1 cellular context compared by ENCODE assay signal in the genomic region with DNA sequence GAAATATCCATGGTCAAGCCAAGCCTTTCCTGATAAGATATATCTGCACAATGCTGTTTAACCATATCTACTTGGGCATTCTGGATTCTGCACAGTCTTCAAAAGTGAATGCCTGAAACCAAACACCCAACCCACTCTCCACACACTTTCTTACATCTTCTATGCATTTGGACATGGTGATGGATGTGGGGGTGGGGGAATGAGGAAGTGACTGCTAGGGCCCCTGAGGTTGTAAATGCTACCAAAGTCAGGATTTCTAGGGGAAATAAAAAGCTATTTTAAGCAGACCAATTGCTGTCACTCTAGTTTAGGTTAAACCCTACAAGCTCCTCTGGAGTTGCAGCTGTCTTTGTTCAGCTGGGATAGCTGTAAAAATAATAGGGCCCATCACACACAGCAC.
TF ChIP-seq lines count a peak whose summit lies in the region.

No MANE protein-coding gene starts in this region.

TF ChIP-seq in GM23338, 12 proteins besides CTCF, POLR2A, EP300 and RAD21 (continued from another document):
- TF ChIP-seq, protein P1, sequence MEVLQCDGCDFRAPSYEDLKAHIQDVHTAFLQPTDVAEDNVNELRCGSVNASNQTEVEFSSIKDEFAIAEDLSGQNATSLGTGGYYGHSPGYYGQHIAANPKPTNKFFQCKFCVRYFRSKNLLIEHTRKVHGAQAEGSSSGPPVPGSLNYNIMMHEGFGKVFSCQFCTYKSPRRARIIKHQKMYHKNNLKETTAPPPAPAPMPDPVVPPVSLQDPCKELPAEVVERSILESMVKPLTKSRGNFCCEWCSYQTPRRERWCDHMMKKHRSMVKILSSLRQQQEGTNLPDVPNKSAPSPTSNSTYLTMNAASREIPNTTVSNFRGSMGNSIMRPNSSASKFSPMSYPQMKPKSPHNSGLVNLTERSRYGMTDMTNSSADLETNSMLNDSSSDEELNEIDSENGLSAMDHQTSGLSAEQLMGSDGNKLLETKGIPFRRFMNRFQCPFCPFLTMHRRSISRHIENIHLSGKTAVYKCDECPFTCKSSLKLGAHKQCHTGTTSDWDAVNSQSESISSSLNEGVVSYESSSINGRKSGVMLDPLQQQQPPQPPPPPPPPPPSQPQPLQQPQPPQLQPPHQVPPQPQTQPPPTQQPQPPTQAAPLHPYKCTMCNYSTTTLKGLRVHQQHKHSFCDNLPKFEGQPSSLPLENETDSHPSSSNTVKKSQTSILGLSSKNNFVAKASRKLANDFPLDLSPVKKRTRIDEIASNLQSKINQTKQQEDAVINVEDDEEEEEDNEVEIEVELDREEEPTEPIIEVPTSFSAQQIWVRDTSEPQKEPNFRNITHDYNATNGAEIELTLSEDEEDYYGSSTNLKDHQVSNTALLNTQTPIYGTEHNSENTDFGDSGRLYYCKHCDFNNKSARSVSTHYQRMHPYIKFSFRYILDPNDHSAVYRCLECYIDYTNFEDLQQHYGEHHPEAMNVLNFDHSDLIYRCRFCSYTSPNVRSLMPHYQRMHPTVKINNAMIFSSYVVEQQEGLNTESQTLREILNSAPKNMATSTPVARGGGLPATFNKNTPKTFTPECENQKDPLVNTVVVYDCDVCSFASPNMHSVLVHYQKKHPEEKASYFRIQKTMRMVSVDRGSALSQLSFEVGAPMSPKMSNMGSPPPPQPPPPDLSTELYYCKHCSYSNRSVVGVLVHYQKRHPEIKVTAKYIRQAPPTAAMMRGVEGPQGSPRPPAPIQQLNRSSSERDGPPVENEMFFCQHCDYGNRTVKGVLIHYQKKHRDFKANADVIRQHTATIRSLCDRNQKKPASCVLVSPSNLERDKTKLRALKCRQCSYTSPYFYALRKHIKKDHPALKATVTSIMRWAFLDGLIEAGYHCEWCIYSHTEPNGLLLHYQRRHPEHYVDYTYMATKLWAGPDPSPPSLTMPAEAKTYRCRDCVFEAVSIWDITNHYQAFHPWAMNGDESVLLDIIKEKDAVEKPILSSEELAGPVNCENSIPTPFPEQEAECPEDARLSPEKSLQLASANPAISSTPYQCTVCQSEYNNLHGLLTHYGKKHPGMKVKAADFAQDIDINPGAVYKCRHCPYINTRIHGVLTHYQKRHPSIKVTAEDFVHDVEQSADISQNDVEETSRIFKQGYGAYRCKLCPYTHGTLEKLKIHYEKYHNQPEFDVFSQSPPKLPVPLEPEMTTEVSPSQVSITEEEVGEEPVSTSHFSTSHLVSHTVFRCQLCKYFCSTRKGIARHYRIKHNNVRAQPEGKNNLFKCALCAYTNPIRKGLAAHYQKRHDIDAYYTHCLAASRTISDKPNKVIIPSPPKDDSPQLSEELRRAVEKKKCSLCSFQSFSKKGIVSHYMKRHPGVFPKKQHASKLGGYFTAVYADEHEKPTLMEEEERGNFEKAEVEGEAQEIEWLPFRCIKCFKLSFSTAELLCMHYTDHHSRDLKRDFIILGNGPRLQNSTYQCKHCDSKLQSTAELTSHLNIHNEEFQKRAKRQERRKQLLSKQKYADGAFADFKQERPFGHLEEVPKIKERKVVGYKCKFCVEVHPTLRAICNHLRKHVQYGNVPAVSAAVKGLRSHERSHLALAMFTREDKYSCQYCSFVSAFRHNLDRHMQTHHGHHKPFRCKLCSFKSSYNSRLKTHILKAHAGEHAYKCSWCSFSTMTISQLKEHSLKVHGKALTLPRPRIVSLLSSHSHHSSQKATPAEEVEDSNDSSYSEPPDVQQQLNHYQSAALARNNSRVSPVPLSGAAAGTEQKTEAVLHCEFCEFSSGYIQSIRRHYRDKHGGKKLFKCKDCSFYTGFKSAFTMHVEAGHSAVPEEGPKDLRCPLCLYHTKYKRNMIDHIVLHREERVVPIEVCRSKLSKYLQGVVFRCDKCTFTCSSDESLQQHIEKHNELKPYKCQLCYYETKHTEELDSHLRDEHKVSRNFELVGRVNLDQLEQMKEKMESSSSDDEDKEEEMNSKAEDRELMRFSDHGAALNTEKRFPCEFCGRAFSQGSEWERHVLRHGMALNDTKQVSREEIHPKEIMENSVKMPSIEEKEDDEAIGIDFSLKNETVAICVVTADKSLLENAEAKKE (CRISPR knock-in tag; IDR thresholded peaks at IDR 0.05) = no peak
- TF ChIP-seq STAT1 (IDR thresholded peaks at IDR 0.05; ENCODE audit: unreplicated experiment) = no peak
- TF ChIP-seq, protein P2, sequence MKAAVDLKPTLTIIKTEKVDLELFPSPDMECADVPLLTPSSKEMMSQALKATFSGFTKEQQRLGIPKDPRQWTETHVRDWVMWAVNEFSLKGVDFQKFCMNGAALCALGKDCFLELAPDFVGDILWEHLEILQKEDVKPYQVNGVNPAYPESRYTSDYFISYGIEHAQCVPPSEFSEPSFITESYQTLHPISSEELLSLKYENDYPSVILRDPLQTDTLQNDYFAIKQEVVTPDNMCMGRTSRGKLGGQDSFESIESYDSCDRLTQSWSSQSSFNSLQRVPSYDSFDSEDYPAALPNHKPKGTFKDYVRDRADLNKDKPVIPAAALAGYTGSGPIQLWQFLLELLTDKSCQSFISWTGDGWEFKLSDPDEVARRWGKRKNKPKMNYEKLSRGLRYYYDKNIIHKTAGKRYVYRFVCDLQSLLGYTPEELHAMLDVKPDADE (IDR thresholded peaks at IDR 0.05) = no peak
- TF ChIP-seq, protein P3, sequence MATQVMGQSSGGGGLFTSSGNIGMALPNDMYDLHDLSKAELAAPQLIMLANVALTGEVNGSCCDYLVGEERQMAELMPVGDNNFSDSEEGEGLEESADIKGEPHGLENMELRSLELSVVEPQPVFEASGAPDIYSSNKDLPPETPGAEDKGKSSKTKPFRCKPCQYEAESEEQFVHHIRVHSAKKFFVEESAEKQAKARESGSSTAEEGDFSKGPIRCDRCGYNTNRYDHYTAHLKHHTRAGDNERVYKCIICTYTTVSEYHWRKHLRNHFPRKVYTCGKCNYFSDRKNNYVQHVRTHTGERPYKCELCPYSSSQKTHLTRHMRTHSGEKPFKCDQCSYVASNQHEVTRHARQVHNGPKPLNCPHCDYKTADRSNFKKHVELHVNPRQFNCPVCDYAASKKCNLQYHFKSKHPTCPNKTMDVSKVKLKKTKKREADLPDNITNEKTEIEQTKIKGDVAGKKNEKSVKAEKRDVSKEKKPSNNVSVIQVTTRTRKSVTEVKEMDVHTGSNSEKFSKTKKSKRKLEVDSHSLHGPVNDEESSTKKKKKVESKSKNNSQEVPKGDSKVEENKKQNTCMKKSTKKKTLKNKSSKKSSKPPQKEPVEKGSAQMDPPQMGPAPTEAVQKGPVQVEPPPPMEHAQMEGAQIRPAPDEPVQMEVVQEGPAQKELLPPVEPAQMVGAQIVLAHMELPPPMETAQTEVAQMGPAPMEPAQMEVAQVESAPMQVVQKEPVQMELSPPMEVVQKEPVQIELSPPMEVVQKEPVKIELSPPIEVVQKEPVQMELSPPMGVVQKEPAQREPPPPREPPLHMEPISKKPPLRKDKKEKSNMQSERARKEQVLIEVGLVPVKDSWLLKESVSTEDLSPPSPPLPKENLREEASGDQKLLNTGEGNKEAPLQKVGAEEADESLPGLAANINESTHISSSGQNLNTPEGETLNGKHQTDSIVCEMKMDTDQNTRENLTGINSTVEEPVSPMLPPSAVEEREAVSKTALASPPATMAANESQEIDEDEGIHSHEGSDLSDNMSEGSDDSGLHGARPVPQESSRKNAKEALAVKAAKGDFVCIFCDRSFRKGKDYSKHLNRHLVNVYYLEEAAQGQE (IDR thresholded peaks at IDR 0.05; ENCODE audit: unreplicated experiment) = no peak
- TF ChIP-seq NANOG (IDR thresholded peaks at IDR 0.05; ENCODE audit: borderline replicate concordance) = no peak
- TF ChIP-seq JUNB (IDR thresholded peaks at IDR 0.05; ENCODE audit: unreplicated experiment) = no peak
- no peak for TF ChIP-seq CREB1 (CRISPR knock-in tag; IDR thresholded peaks at IDR 0.05; ENCODE audit: low read depth)
- no peak for TF ChIP-seq POLR2AphosphoS5 (IDR thresholded peaks at IDR 0.05; ENCODE audit: low read depth)
- TF ChIP-seq ZNF114 (CRISPR knock-in tag; IDR thresholded peaks at IDR 0.05) = no peak
TF ChIP-seq in GM23338: peak in this region for 0.
